Comparison of ENCODE assay signal across 2 cellular contexts in the genomic region with DNA sequence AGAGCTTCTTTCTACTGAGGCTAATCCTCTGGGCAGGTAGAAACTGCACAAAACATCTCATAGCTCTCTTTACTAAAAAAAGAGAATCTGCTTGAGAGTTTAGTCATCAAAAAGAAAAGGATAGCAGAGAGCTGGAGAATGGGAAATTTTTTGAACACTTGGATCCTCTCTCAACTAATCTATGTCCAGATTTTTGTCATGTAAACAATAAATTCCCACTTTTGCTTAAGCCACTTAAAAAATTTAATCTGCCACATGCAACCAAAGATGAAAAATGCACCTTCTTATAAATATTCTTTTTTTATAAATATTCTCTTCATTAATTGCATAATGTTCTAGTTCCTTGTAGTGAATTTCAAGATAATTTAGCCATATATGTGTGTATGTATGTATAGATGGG.
TF ChIP-seq lines count a peak whose summit lies in the region.

No MANE protein-coding gene starts in this region.

TF ChIP-seq in A549, 52 proteins besides CTCF, POLR2A, EP300 and RAD21:
- TF ChIP-seq, protein P1, sequence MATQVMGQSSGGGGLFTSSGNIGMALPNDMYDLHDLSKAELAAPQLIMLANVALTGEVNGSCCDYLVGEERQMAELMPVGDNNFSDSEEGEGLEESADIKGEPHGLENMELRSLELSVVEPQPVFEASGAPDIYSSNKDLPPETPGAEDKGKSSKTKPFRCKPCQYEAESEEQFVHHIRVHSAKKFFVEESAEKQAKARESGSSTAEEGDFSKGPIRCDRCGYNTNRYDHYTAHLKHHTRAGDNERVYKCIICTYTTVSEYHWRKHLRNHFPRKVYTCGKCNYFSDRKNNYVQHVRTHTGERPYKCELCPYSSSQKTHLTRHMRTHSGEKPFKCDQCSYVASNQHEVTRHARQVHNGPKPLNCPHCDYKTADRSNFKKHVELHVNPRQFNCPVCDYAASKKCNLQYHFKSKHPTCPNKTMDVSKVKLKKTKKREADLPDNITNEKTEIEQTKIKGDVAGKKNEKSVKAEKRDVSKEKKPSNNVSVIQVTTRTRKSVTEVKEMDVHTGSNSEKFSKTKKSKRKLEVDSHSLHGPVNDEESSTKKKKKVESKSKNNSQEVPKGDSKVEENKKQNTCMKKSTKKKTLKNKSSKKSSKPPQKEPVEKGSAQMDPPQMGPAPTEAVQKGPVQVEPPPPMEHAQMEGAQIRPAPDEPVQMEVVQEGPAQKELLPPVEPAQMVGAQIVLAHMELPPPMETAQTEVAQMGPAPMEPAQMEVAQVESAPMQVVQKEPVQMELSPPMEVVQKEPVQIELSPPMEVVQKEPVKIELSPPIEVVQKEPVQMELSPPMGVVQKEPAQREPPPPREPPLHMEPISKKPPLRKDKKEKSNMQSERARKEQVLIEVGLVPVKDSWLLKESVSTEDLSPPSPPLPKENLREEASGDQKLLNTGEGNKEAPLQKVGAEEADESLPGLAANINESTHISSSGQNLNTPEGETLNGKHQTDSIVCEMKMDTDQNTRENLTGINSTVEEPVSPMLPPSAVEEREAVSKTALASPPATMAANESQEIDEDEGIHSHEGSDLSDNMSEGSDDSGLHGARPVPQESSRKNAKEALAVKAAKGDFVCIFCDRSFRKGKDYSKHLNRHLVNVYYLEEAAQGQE (IDR thresholded peaks at IDR 0.05): no peak
- TF ChIP-seq RARB (CRISPR knock-in tag; IDR thresholded peaks at IDR 0.05) (no peak), MAFK (IDR thresholded peaks at IDR 0.05; ENCODE audit: partially characterized antibody) (peak; percentile 58)
TF ChIP-seq in A549: peak in this region for 1.

TF ChIP-seq in IMR-90, 13 proteins besides CTCF, POLR2A, EP300 and RAD21:
- TF ChIP-seq MAFK (IDR thresholded peaks at IDR 0.05; ENCODE audit: low read depth, low read length): peak; percentile 83
- TF ChIP-seq RCOR1 (IDR thresholded peaks at IDR 0.05; ENCODE audit: insufficient replicate concordance, low read length): no peak
